ENCODE assay signal across 32 cellular contexts in the genomic region with DNA sequence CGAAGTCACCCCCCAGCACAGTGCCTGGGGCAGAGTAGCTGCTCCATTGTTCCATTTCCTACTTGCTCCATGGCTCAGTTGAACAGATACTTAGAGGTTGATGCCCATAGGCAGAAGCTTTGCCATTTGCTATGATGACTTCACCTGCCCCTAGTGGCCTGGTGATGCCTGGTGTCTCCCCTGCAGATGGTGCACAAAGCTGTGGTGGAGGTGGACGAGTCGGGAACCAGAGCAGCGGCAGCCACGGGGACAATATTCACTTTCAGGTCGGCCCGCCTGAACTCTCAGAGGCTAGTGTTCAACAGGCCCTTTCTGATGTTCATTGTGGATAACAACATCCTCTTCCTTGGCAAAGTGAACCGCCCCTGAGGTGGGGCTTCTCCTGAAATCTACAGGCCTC. TPM values are rescaled to one million over a fixed set of nuclear protein-coding genes. Genes with fewer than 3 reads are reported as not detected.
"Had no signal": no experiment of that assay in that cellular context is flagged by ENCODE, and none has a peak within 500 bp of the region (broad histone marks: within the 10 kb centered on the region; RNA-seq: fewer than 3 reads in every experiment).

No MANE protein-coding gene starts in this region.

- H3K9me3 ChIP-seq: esophagus muscularis mucosa, gastrocnemius medialis, heart right ventricle had no signal

- H3K4me1 ChIP-seq: foreskin keratinocyte had no signal

- DNase-seq: activated B cell treated with CpG ODN at 0.5 μM for 24 hours; activated CD4-positive, alpha-beta T cell treated with anti-CD3 and anti-CD28 coated beads for 48 hours; activated CD4-positive, alpha-beta T cell treated with anti-CD3 and anti-CD28 coated beads, Interleukin-2, amount 50 U/mL, for 1 hour; activated CD4-positive, alpha-beta T cell treated with anti-CD3 and anti-CD28 coated beads, Interleukin-2, amount 50 U/mL, for 48 hours; activated CD8-positive, alpha-beta memory T cell treated with anti-CD3 and anti-CD28 coated beads for 24 hours; activated CD8-positive, alpha-beta T cell treated with anti-CD3 and anti-CD28 coated beads for 36 hours; activated effector memory CD4-positive, alpha-beta T cell treated with Interleukin-2 at 50 U/mL for 16 hours; activated gamma-delta T cell treated with Interleukin-2 at 50 U/mL for 16 hours; activated naive CD4-positive, alpha-beta T cell treated with anti-CD3 and anti-CD28 coated beads, Interleukin-2, amount 50 U/mL, for 16 hours; activated naive CD4-positive, alpha-beta T cell treated with Interleukin-2 at 50 U/mL for 16 hours; activated T-cell treated with anti-CD3 and anti-CD28 coated beads, Interleukin-2, amount 50 U/mL, for 4 hours; amniotic stem cell; anterior cingulate cortex; caudate nucleus; dorsolateral prefrontal cortex; effector memory CD4-positive, alpha-beta T cell; erythroblast; foreskin keratinocyte; gastrocnemius medialis; heart right ventricle; T-helper 1 cell; T-helper 17 cell; T1000; WERI-Rb-1 had no signal

- H3K4me1 Mint-ChIP-seq: activated B cell treated with CpG ODN at 0.5 μM for 24 hours, T-helper 17 cell had no signal

- H3K27ac ChIP-seq: coronary artery, dorsolateral prefrontal cortex, esophagus muscularis mucosa, foreskin keratinocyte, gastrocnemius medialis, heart right ventricle, WERI-Rb-1 had no signal

- FAIRE-seq: astrocyte had no signal

- H3K27me3 ChIP-seq: dorsolateral prefrontal cortex, foreskin keratinocyte, gastrocnemius medialis had no signal

- H3K36me3 ChIP-seq: esophagus muscularis mucosa, gastrocnemius medialis, heart right ventricle, WERI-Rb-1 had no signal

- H3K36me3 Mint-ChIP-seq: activated naive CD8-positive, alpha-beta T cell had no signal

- H3K27me3 Mint-ChIP-seq: activated B cell treated with CpG ODN at 0.5 μM for 24 hours; activated CD8-positive, alpha-beta T cell treated with anti-CD3 and anti-CD28 coated beads for 36 hours; dendritic cell treated with granulocyte-macrophage colony-stimulating factor and Interleukin-4, amounts not matched to agents 40 ng/mL and 50 ng/mL, for 4 days had no signal

- H3K4me3 ChIP-seq: coronary artery, dorsolateral prefrontal cortex, esophagus muscularis mucosa, gastrocnemius medialis, heart right ventricle had no signal

- ATAC-seq: activated CD4-positive, CD25-positive, alpha-beta regulatory T cell treated with anti-CD3 and anti-CD28 coated beads, Interleukin-2, amount 50 U/mL, for 24 hours; activated CD8-positive, alpha-beta T cell treated with anti-CD3 and anti-CD28 coated beads for 36 hours; activated T-cell treated with anti-CD3 and anti-CD28 coated beads, Interleukin-2, amount 50 U/mL, for 4 hours; activated T-helper 17 cell treated with anti-CD3 and anti-CD28 coated beads, Interleukin-2, amount 50 U/mL, for 72 hours; foreskin keratinocyte; gastrocnemius medialis; heart right ventricle; T-helper 17 cell had no signal

- H3K4me3 Mint-ChIP-seq: activated B cell treated with CpG ODN at 0.5 μM for 24 hours; activated CD8-positive, alpha-beta T cell treated with anti-CD3 and anti-CD28 coated beads for 36 hours; activated naive CD8-positive, alpha-beta T cell; activated T-cell treated with anti-CD3 and anti-CD28 coated beads, Interleukin-2, amount 50 U/mL, for 4 hours; activated T-helper 17 cell treated with anti-CD3 and anti-CD28 coated beads, Interleukin-2, amount 50 U/mL, for 72 hours; dendritic cell treated with granulocyte-macrophage colony-stimulating factor and Interleukin-4, amounts not matched to agents 40 ng/mL and 50 ng/mL, for 4 days; T-helper 17 cell; T-helper 2 cell treated with Interferon-gamma antibody and Interleukin-4, amounts not matched to agents 5 μg/mL and 100 μg/mL, for 36 hours had no signal

- H3K27ac Mint-ChIP-seq: activated B cell treated with CpG ODN at 0.5 μM for 24 hours; activated CD8-positive, alpha-beta T cell treated with anti-CD3 and anti-CD28 coated beads for 36 hours; activated naive CD8-positive, alpha-beta T cell; activated T-helper 17 cell treated with anti-CD3 and anti-CD28 coated beads, Interleukin-2, amount 50 U/mL, for 72 hours; dendritic cell treated with granulocyte-macrophage colony-stimulating factor and Interleukin-4, amounts not matched to agents 40 ng/mL and 50 ng/mL, for 4 days; T-helper 17 cell; T-helper 2 cell treated with Interferon-gamma antibody and Interleukin-4, amounts not matched to agents 5 μg/mL and 100 μg/mL, for 36 hours had no signal

- H3K9me3 Mint-ChIP-seq: activated B cell treated with CpG ODN at 0.5 μM for 24 hours; activated CD8-positive, alpha-beta T cell treated with anti-CD3 and anti-CD28 coated beads for 36 hours; activated T-cell treated with anti-CD3 and anti-CD28 coated beads, Interleukin-2, amount 50 U/mL, for 4 hours; activated T-helper 17 cell treated with anti-CD3 and anti-CD28 coated beads, Interleukin-2, amount 50 U/mL, for 72 hours; dendritic cell treated with granulocyte-macrophage colony-stimulating factor and Interleukin-4, amounts not matched to agents 40 ng/mL and 50 ng/mL, for 4 days; T-helper 2 cell treated with Interferon-gamma antibody and Interleukin-4, amounts not matched to agents 5 μg/mL and 100 μg/mL, for 36 hours had no signal

RNA-seq across cellular contexts. Expression of a gene that starts 10.6 kb away (rescaled TPM):
- total RNA-seq: activated B cell treated with CpG ODN at 0.5 μM for 24 hours; activated CD8-positive, alpha-beta T cell treated with anti-CD3 and anti-CD28 coated beads for 36 hours; activated T-helper 17 cell treated with anti-CD3 and anti-CD28 coated beads, Interleukin-2, amount 50 U/mL, for 72 hours; foreskin keratinocyte; T-helper 17 cell had no signal
- polyA plus RNA-seq: foreskin keratinocyte had no signal

RNA-seq across cellular contexts. Expression of a gene that starts 20.3 kb away (rescaled TPM):
- total RNA-seq: activated B cell treated with CpG ODN at 0.5 μM for 24 hours; activated CD8-positive, alpha-beta T cell treated with anti-CD3 and anti-CD28 coated beads for 36 hours; activated T-helper 17 cell treated with anti-CD3 and anti-CD28 coated beads, Interleukin-2, amount 50 U/mL, for 72 hours; foreskin keratinocyte; T-helper 17 cell had no signal

RNA-seq across cellular contexts. Expression of a gene that starts 30.6 kb away (rescaled TPM):
- total RNA-seq: activated B cell treated with CpG ODN at 0.5 μM for 24 hours; activated CD8-positive, alpha-beta T cell treated with anti-CD3 and anti-CD28 coated beads for 36 hours; activated T-cell treated with anti-CD3 and anti-CD28 coated beads, Interleukin-2, amount 50 U/mL, for 4 hours; activated T-helper 17 cell treated with anti-CD3 and anti-CD28 coated beads, Interleukin-2, amount 50 U/mL, for 72 hours; astrocyte; dorsolateral prefrontal cortex; esophagus muscularis mucosa; foreskin keratinocyte; heart right ventricle; T-helper 17 cell had no signal
- polyA plus RNA-seq: foreskin keratinocyte, heart right ventricle had no signal
